Comparison of ENCODE assay signal across 20 cellular contexts in genomic region chr9:109568568-109569210, GRCh38.
DNase-seq lines count a peak whose midpoint lies in the region; ATAC-seq, FAIRE-seq and TF ChIP-seq lines count a peak whose summit lies in the region.
"Had no signal": no experiment of that assay in that cellular context is flagged by ENCODE, and none has a peak within 500 bp of the region (broad histone marks: within the 10 kb centered on the region; RNA-seq: fewer than 3 reads in every experiment).

No MANE protein-coding gene starts in this region.

- DNase-seq in COLO668 (lab: John Stamatoyannopoulos, UW; ENCODE audit: unreplicated experiment): peak; percentile 22
- no peak for DNase-seq in H54 (ENCODE audit: insufficient read length, low spot score)
- peak; percentile 44 to 54 for DNase-seq in heart right ventricle
- peak; percentile 4 for DNase-seq in skeletal muscle cell (ENCODE audit: low read depth)
- no peak for DNase-seq in ovary
- DNase-seq in stimulated activated CD4-positive, alpha-beta T cell treated with anti-CD3 and anti-CD28 coated beads, Interleukin-4, amount 100 ng/mL, for 24 hours: no peak
- no peak for DNase-seq in HTR-8/SVneo (ENCODE audit: insufficient read length, low spot score)
- DNase-seq: ACHN; AML-193; Caco-2; DMS79; GOT3; MG63; NCI-H1092; NCI-H226; NCI-H524 treated with DMSO at 0.1 percent for 48 hours; NK-92 treated with Interleukin-12 subunit alpha and Interleukin-12 subunit beta, amount 100 ng/mL, for 24 hours; RPMI8226; SW 1271 had no signal

- H3K36me3 ChIP-seq in heart right ventricle (no peaks in the 10 kb centered on the region), ovary (no peaks in the 10 kb centered on the region)
- H3K36me3 ChIP-seq: MG63, SJSA1 had no signal

- peak; percentile 64 to 99 (median 86) for ATAC-seq in heart right ventricle

- intact Hi-C loops in heart right ventricle (cut with DNase I) (no loop called here), ovary (cut with DNase I) (no loop called here)

- no peak for TF ChIP-seq CTCF in heart right ventricle (IDR thresholded peaks at IDR 0.05)
- no peak for TF ChIP-seq CTCF in ovary (IDR thresholded peaks at IDR 0.05)

- H3K9me3 ChIP-seq in heart right ventricle (peaks cover 0 to 5% (median 0%) of the 10 kb centered on the region in 11 donors), ovary (no peaks in the 10 kb centered on the region)
- H3K9me3 ChIP-seq: Caco-2, MG63, SJSA1 had no signal

- TF ChIP-seq POLR2A in H54 (IDR thresholded peaks at IDR 0.05; ENCODE audit: low read depth, low read length) (no peak), ovary (IDR thresholded peaks at IDR 0.05) (no peak)

- FAIRE-seq in H54 (lab: Jason Lieb, UNC): peak; percentile 20
- FAIRE-seq in HTR-8/SVneo (lab: Jason Lieb, UNC): no peak

- no peak for TF ChIP-seq EP300 in ovary (IDR thresholded peaks at IDR 0.05)

- peak overlapping the region in 1 of 10 donors; percentile 45 for H3K27ac ChIP-seq in heart right ventricle
- no peak overlapping the region for H3K27ac ChIP-seq in ovary
- H3K27ac ChIP-seq: SJSA1 had no signal

- no peaks in the 10 kb centered on the region for H3K4me1 ChIP-seq in heart right ventricle
- H3K4me1 ChIP-seq in ovary (ENCODE audit: insufficient read depth): no peaks in the 10 kb centered on the region
- H3K4me1 ChIP-seq: Caco-2, SJSA1 had no signal

- WGBS in heart right ventricle, 2 donors: 65 to 68% methylated on average over 2 of the region's 2 CpGs
- WGBS in ovary, 3 donors: 50 to 66% (median 58%) methylated on average over 2 of the region's 2 CpGs

- H3K27me3 ChIP-seq in heart right ventricle: peaks cover 0 to 28% (median 5%) of the 10 kb centered on the region in 7 donors
- H3K27me3 ChIP-seq in ovary: no peaks in the 10 kb centered on the region

- H3K4me3 ChIP-seq in heart right ventricle (no peak overlapping the region), skeletal muscle cell (ENCODE audit: low read depth, low read length) (no peak overlapping the region), ovary (no peak overlapping the region)
- H3K4me3 ChIP-seq: MG63, SJSA1 had no signal

Comparison
In these comparisons a context has a peak if more than half of its experiments do, and no peak if none do; other contexts are left out.
1. DNase-seq: peak in COLO668 (single experiment), heart right ventricle (2 of 2) and skeletal muscle cell (single experiment); none in H54 (single experiment), ovary (0 of 5), stimulated activated CD4-positive, alpha-beta T cell treated with anti-CD3 and anti-CD28 coated beads, Interleukin-4, amount 100 ng/mL, for 24 hours (single experiment) and HTR-8/SVneo (single experiment).